In genomic region chr15:34969340-34970097, GRCh38 we compare ENCODE assay signal across 8 cellular contexts. TPM values are rescaled to one million over a fixed set of nuclear protein-coding genes. Genes with fewer than 3 reads are reported as not detected.
DNase-seq lines count a peak whose midpoint lies in the region; ATAC-seq and TF ChIP-seq lines count a peak whose summit lies in the region.

AQR (minus strand) TSS chr15:34969742; CDS start chr15:34969613, 129 bp downstream.

- intact Hi-C loops in Right ventricle myocardium superior (cut with DNase I) = no loop called here

- H3F3A ChIP-seq in SU-DHL-6 (ENCODE audit: insufficient read depth) = 0 out of 2 replicates have a peak, but pooled peaks cover 7% of the 10 kb centered on the region

- H3K27me3 ChIP-seq in SU-DHL-6 (ENCODE audit: low read length) (no peaks in the 10 kb centered on the region), parathyroid adenoma (ENCODE audit: control insufficient read depth, insufficient read depth, low read length) (no peaks in the 10 kb centered on the region), tibial nerve (no peaks in the 10 kb centered on the region)

- peak within 1 kb of the TSS; percentile 88 for H3K4me3 ChIP-seq in SU-DHL-6 (ENCODE audit: insufficient read depth, low read length, poor library complexity, severe bottlenecking)
- peak within 1 kb of the TSS; percentile 87 for H3K4me3 ChIP-seq in parathyroid adenoma (ENCODE audit: low read depth, low read length)
- H3K4me3 ChIP-seq in tibial nerve = peak within 1 kb of the TSS; percentile 58 to 95 (median 74)

- H3K79me2 ChIP-seq in SU-DHL-6 (ENCODE audit: insufficient read depth, low read length) = peaks cover 50% of the 10 kb centered on the region
- peaks cover 15% of the 10 kb centered on the region for H3K79me2 ChIP-seq in parathyroid adenoma

- TF ChIP-seq CTCF in GM12873 (IDR thresholded peaks at IDR 0.05; ENCODE audit: insufficient read depth, low read depth, low read length, missing control alignments) (peak; percentile 87), SU-DHL-6 (IDR thresholded peaks at IDR 0.05; ENCODE audit: insufficient read depth, low read length, poor library complexity, severe bottlenecking) (peak; percentile 73), parathyroid adenoma (IDR thresholded peaks at IDR 0.05) (peak; percentile 90), tibial nerve (IDR thresholded peaks at IDR 0.05) (peak; percentile 80 to 93 (median 88))

- H3K27ac ChIP-seq in SU-DHL-6 (ENCODE audit: low read depth, low read length) (no peak within 1 kb of the TSS), parathyroid adenoma (peak within 1 kb of the TSS; percentile 59), tibial nerve (peak within 1 kb of the TSS; percentile 1 to 92 (median 80))

- POLR2A ChIA-PET in activated naive CD8-positive, alpha-beta T cell treated with anti-CD3 and anti-CD28 coated beads, Interleukin-2, amount 10 ng/mL, durations not matched to agents 7 days and 5 days (lab: Charles Lee) = interaction anchor here (1.0 to 3.0 kb wide), 6 partner anchors 16 to 951 kb away, joined by 3 to 85 read pairs (median 4); partner anchors contain the start of genes GOLGA8B and ZNF770

- 0% methylated on average over 23 to 40 of the region's 44 CpGs for WGBS in tibial nerve, 2 donors

- H3K36me3 Mint-ChIP-seq in activated naive CD8-positive, alpha-beta T cell treated with anti-CD3 and anti-CD28 coated beads, Interleukin-2, amount 10 ng/mL, durations not matched to agents 7 days and 5 days = peaks cover 11% of the 10 kb centered on the region

- TF ChIP-seq POLR2A in tibial nerve (IDR thresholded peaks at IDR 0.05) = peak in 1 of 2 donors; percentile 50

- peaks cover 22% of the 10 kb centered on the region for H3K4me1 Mint-ChIP-seq in activated naive CD8-positive, alpha-beta T cell treated with anti-CD3 and anti-CD28 coated beads, Interleukin-2, amount 10 ng/mL, durations not matched to agents 7 days and 5 days

- H3K4me2 ChIP-seq in SU-DHL-6 (ENCODE audit: low read depth, low read length, poor library complexity, severe bottlenecking) (peak within 1 kb of the TSS; percentile 77), parathyroid adenoma (ENCODE audit: low read length) (peak within 1 kb of the TSS; percentile 72)

- H3K4me1 ChIP-seq in parathyroid adenoma (no peaks in the 10 kb centered on the region), tibial nerve (peaks cover 0 to 49% (median 19%) of the 10 kb centered on the region in 4 donors)

- H3K9me3 ChIP-seq in SU-DHL-6 (ENCODE audit: insufficient read depth, low read length) = no peaks in the 10 kb centered on the region
- no peaks in the 10 kb centered on the region for H3K9me3 ChIP-seq in parathyroid adenoma (ENCODE audit: control insufficient read depth, low read length)
- H3K9me3 ChIP-seq in tibial nerve = no peaks in the 10 kb centered on the region

- H3K27me3 Mint-ChIP-seq in activated naive CD8-positive, alpha-beta T cell treated with anti-CD3 and anti-CD28 coated beads, Interleukin-2, amount 10 ng/mL, durations not matched to agents 7 days and 5 days = no peaks in the 10 kb centered on the region

- H3K36me3 ChIP-seq in SU-DHL-6 (ENCODE audit: low read length) (no peaks in the 10 kb centered on the region), parathyroid adenoma (ENCODE audit: control insufficient read depth, insufficient read depth, low read length) (no peaks in the 10 kb centered on the region), tibial nerve (no peaks in the 10 kb centered on the region)

- peak; percentile 83 for DNase-seq in NCI-H128 (lab: John Stamatoyannopoulos, UW; ENCODE audit: unreplicated experiment)
- DNase-seq in activated naive CD8-positive, alpha-beta T cell treated with anti-CD3 and anti-CD28 coated beads, Interleukin-2, amount 10 ng/mL, durations not matched to agents 7 days and 5 days = peak; percentile 85
- peak; percentile 97 for DNase-seq in Right ventricle myocardium superior
- DNase-seq in tibial nerve (ENCODE audit: low spot score in 2 of 2) = peak; percentile 84 to 94

- ATAC-seq in HG02759 (IDR thresholded peaks at IDR 0.05; ENCODE audit: unreplicated experiment) (peak; percentile 99), Right ventricle myocardium superior (ENCODE audit: poor library complexity) (peak; percentile 100)
- ATAC-seq in activated naive CD8-positive, alpha-beta T cell treated with anti-CD3 and anti-CD28 coated beads, Interleukin-2, amount 10 ng/mL, durations not matched to agents 7 days and 5 days (ENCODE audit: low read depth) = peak; percentile 95

- TF ChIP-seq EP300 in tibial nerve (IDR thresholded peaks at IDR 0.05) = peak; percentile 84 to 91

- H3K9me3 Mint-ChIP-seq in activated naive CD8-positive, alpha-beta T cell treated with anti-CD3 and anti-CD28 coated beads, Interleukin-2, amount 10 ng/mL, durations not matched to agents 7 days and 5 days = no peaks in the 10 kb centered on the region

- H3K9ac ChIP-seq in SU-DHL-6 (ENCODE audit: low read length) (peak within 1 kb of the TSS; percentile 85), parathyroid adenoma (peak within 1 kb of the TSS; percentile 7)

- H3K9me2 ChIP-seq in SU-DHL-6 (replicated peaks; ENCODE audit: insufficient read depth, low read length) = no peaks in the 10 kb centered on the region

- H2AFZ ChIP-seq in SU-DHL-6 (ENCODE audit: low read depth, low read length, severe bottlenecking) = peak within 1 kb of the TSS; percentile 82
- peak within 1 kb of the TSS; percentile 90 for H2AFZ ChIP-seq in parathyroid adenoma

- H3K27ac Mint-ChIP-seq in activated naive CD8-positive, alpha-beta T cell treated with anti-CD3 and anti-CD28 coated beads, Interleukin-2, amount 10 ng/mL, durations not matched to agents 7 days and 5 days = peak within 1 kb of the TSS; percentile 87

- no peaks in the 10 kb centered on the region for H4K20me1 ChIP-seq in SU-DHL-6 (ENCODE audit: low read depth, low read length)

- H3K4me3 Mint-ChIP-seq in activated naive CD8-positive, alpha-beta T cell treated with anti-CD3 and anti-CD28 coated beads, Interleukin-2, amount 10 ng/mL, durations not matched to agents 7 days and 5 days = peak within 1 kb of the TSS; percentile 95

RNA-seq across cellular contexts. Expression of gene AQR, which starts in this region (rescaled TPM):
- total RNA-seq in activated naive CD8-positive, alpha-beta T cell treated with anti-CD3 and anti-CD28 coated beads, Interleukin-2, amount 10 ng/mL, durations not matched to agents 7 days and 5 days = 10 to 100 TPM; 35.3 to 36.2 TPM
- total RNA-seq in Right ventricle myocardium superior (8.3 TPM), tibial nerve (10 to 100 TPM; 18.8 to 24.9 (median 23.9) TPM)
